In the genomic region with DNA sequence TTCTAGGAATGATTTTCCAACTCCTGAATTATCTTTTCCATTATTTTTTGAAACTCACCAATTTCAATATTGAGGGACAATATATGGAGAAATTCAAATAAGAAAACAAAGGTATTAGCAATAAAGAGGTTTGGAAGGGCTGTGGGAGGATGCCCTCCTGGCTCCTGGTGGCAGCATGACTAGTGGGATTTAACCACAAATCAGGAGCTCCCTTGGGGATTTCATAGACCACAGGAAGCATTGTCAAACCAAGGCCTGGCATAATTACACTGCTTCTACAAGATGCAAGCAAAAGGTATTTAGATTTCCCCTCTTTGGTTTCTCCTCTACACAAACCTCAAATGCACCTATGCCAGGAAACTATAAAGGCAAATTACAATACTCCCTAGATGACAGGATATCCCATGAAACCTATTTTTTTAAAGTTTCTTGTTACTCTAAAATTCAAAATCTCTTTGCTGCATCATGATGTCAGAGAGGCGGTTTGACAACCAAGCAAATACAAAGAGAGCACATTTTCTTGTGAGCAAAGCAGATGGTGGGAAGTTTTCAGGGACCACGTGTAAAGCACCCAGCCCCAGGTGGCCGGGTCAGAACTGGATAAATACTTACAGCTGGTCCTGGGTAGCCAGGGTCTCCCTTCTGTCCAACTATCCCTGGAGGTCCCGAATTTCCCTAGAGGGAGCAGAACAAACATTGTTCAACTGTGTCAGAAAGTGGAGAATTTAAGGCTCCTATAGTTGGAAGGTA, we compare ENCODE assay signal across 17 cellular contexts.
DNase-seq lines count a peak whose midpoint lies in the region; ATAC-seq and TF ChIP-seq lines count a peak whose summit lies in the region.
"Had no signal": no experiment of that assay in that cellular context is flagged by ENCODE, and none has a peak within 500 bp of the region (broad histone marks: within the 10 kb centered on the region; RNA-seq: fewer than 3 reads in every experiment).

No MANE protein-coding gene starts in this region.

- 81% methylated on average over 4 of the region's 4 CpGs for WGBS in prostate gland

- TF ChIP-seq CTCF in prostate gland (IDR thresholded peaks at IDR 0.05), result no peak

- H3K36me3 ChIP-seq in ACC112 (ENCODE audit: insufficient read depth, low read length) (peaks cover 90% of the 10 kb centered on the region), prostate gland (no peaks in the 10 kb centered on the region)

- CTCF ChIA-PET in activated CD8-positive, alpha-beta T cell treated with anti-CD3 and anti-CD28 coated beads, Interleukin-2, amount 10 ng/mL, durations not matched to agents 7 days and 5 days (lab: Charles Lee), result interaction anchor here (1.0 kb wide), 1 partner anchor 75 kb away, joined by 5 read pairs; no protein-coding TSS in a partner anchor

- H3K27ac ChIP-seq in ACC112 (ENCODE audit: low read depth, low read length) (peak overlapping the region; percentile 68), prostate gland (no peak overlapping the region)
- H3K27ac ChIP-seq: suprapubic skin had no signal

- no peak overlapping the region for H2AFZ ChIP-seq in ACC112 (ENCODE audit: low read length, unreplicated experiment)

- peaks cover 45% of the 10 kb centered on the region for H3K79me2 ChIP-seq in ACC112 (ENCODE audit: control insufficient read depth, insufficient read depth, low read length, unreplicated experiment)

- no peaks in the 10 kb centered on the region for H3K27me3 Mint-ChIP-seq in activated CD8-positive, alpha-beta T cell treated with anti-CD3 and anti-CD28 coated beads, Interleukin-2, amount 10 ng/mL, durations not matched to agents 7 days and 5 days (ENCODE audit: low read depth)

- H3K27ac Mint-ChIP-seq in activated CD8-positive, alpha-beta T cell treated with anti-CD3 and anti-CD28 coated beads, Interleukin-2, amount 10 ng/mL, durations not matched to agents 7 days and 5 days, result no peak overlapping the region
- H3K27ac Mint-ChIP-seq: activated T-cell treated with anti-CD3 and anti-CD28 coated beads, Interleukin-2, amount 50 U/mL, for 72 hours had no signal

- H3K27me3 ChIP-seq in ACC112 (ENCODE audit: insufficient read depth, low read length) (no peaks in the 10 kb centered on the region), prostate gland (replicated peaks; ENCODE audit: insufficient read depth) (no peaks in the 10 kb centered on the region)
- H3K27me3 ChIP-seq: suprapubic skin had no signal

- H3K4me3 ChIP-seq in ACC112 (ENCODE audit: low read depth, low read length) (no peak overlapping the region), prostate gland (no peak overlapping the region)
- H3K4me3 ChIP-seq: suprapubic skin had no signal

- H3K9me3 ChIP-seq in prostate gland, result no peaks in the 10 kb centered on the region
- H3K9me3 ChIP-seq: suprapubic skin had no signal

- DNase-seq in GM03348 (ENCODE audit: low spot score) (peak; percentile 32), RPMI7951 (ENCODE audit: low read depth) (peak; percentile 86), glomerular visceral epithelial cell (ENCODE audit: extremely low spot score) (peak; percentile 52), DMS53 (lab: John Stamatoyannopoulos, UW) (no peak), prostate gland (ENCODE audit: low spot score) (no peak)
- DNase-seq in activated CD8-positive, alpha-beta T cell treated with anti-CD3 and anti-CD28 coated beads, Interleukin-2, amount 10 ng/mL, durations not matched to agents 7 days and 5 days, result no peak
- DNase-seq: activated CD4-positive, alpha-beta T cell treated with anti-CD3 and anti-CD28 coated beads, Interleukin-2, amount 50 U/mL, for 48 hours; activated T-cell treated with anti-CD3 and anti-CD28 coated beads, Interleukin-2, amount 50 U/mL, for 72 hours; effector memory CD4-positive, alpha-beta T cell; NCI-H1048; NCI-H774; RPMI8226; stimulated activated CD4-positive, alpha-beta T cell treated with anti-CD3 and anti-CD28 coated beads, Interleukin-2, amount 100 ng/mL, for 48 hours had no signal

- TF ChIP-seq POLR2A in prostate gland (IDR thresholded peaks at IDR 0.05), result no peak

- H3K4me1 Mint-ChIP-seq in activated CD8-positive, alpha-beta T cell treated with anti-CD3 and anti-CD28 coated beads, Interleukin-2, amount 10 ng/mL, durations not matched to agents 7 days and 5 days (ENCODE audit: low read depth), result no peaks in the 10 kb centered on the region

- POLR2A ChIA-PET in activated CD8-positive, alpha-beta T cell treated with anti-CD3 and anti-CD28 coated beads, Interleukin-2, amount 10 ng/mL, durations not matched to agents 7 days and 5 days (lab: Charles Lee), result no interaction called here

- no peak overlapping the region for H3K4me3 Mint-ChIP-seq in activated CD8-positive, alpha-beta T cell treated with anti-CD3 and anti-CD28 coated beads, Interleukin-2, amount 10 ng/mL, durations not matched to agents 7 days and 5 days
- H3K4me3 Mint-ChIP-seq: activated T-cell treated with anti-CD3 and anti-CD28 coated beads, Interleukin-2, amount 50 U/mL, for 72 hours had no signal

- H3K9me3 Mint-ChIP-seq in activated CD8-positive, alpha-beta T cell treated with anti-CD3 and anti-CD28 coated beads, Interleukin-2, amount 10 ng/mL, durations not matched to agents 7 days and 5 days (ENCODE audit: insufficient read depth), result no peaks in the 10 kb centered on the region
- H3K9me3 Mint-ChIP-seq: activated T-cell treated with anti-CD3 and anti-CD28 coated beads, Interleukin-2, amount 50 U/mL, for 72 hours had no signal

- no peak for ATAC-seq in GM21447 (IDR thresholded peaks at IDR 0.05; ENCODE audit: unreplicated experiment)
- no peak for ATAC-seq in activated CD8-positive, alpha-beta T cell treated with anti-CD3 and anti-CD28 coated beads, Interleukin-2, amount 10 ng/mL, durations not matched to agents 7 days and 5 days
- ATAC-seq: activated T-cell treated with anti-CD3 and anti-CD28 coated beads, Interleukin-2, amount 50 U/mL, for 72 hours; sciatic nerve had no signal

- peaks cover 54% of the 10 kb centered on the region for H3K4me1 ChIP-seq in ACC112 (ENCODE audit: control insufficient read depth, insufficient read depth, low read length, unreplicated experiment)
- no peaks in the 10 kb centered on the region for H3K4me1 ChIP-seq in prostate gland (replicated peaks)

- intact Hi-C loops in prostate gland (cut with DNase I), result no loop called here

- no peaks in the 10 kb centered on the region for H3K36me3 Mint-ChIP-seq in activated CD8-positive, alpha-beta T cell treated with anti-CD3 and anti-CD28 coated beads, Interleukin-2, amount 10 ng/mL, durations not matched to agents 7 days and 5 days (ENCODE audit: low read depth)

Comparison
In these comparisons a context has a peak if more than half of its experiments do, and no peak if none do; other contexts are left out.
1. DNase-seq: peak in GM03348 (single experiment), RPMI7951 (single experiment) and glomerular visceral epithelial cell (single experiment); none in DMS53 (single experiment), prostate gland (single experiment) and activated CD8-positive, alpha-beta T cell treated with anti-CD3 and anti-CD28 coated beads, Interleukin-2, amount 10 ng/mL, durations not matched to agents 7 days and 5 days (single experiment).